In the genomic region with DNA sequence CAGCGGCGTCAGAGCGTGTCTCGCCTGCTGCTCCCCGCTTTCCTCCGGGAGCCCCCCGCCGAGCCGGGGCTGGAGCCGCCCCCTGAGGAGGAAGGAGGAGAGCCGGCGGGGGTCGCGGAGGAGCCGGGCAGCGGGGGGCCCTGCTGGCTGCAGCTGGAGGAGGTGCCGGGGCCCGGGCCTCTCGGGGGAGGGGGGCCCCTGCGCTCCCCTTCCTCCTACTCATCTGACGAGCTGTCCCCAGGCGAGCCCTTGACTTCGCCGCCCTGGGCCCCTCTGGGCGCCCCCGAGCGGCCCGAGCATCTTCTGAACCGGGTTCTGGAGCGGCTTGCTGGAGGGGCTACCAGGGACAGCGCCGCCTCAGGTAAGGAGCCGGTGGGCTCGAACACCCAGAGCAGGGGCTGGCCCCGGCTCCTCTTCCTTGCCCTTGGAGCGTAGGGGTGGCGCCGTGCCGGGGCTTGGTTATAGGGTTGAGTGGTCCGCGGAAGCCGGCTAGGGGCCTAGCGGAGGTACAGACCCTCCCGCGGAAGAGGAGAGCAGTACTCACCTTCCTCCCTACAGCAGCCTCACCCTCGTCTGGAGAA, we compare ENCODE assay signal across 9 cellular contexts. TPM values are rescaled to one million over a fixed set of nuclear protein-coding genes. Genes with fewer than 3 reads are reported as not detected.
DNase-seq lines count a peak whose midpoint lies in the region; ATAC-seq, FAIRE-seq and TF ChIP-seq lines count a peak whose summit lies in the region.
"Had no signal": no experiment of that assay in that cellular context is flagged by ENCODE, and none has a peak within 500 bp of the region (broad histone marks: within the 10 kb centered on the region; RNA-seq: fewer than 3 reads in every experiment).

No MANE protein-coding gene starts in this region.

- H3K9me3 ChIP-seq in mesodermal cell (ENCODE audit: control insufficient read depth, low read length) (no peaks in the 10 kb centered on the region), upper lobe of left lung (no peaks in the 10 kb centered on the region)

- peaks cover 10% of the 10 kb centered on the region for H3K4me1 Mint-ChIP-seq in activated naive CD4-positive, alpha-beta T cell treated with anti-CD3 and anti-CD28 coated beads for 36 hours (ENCODE audit: low read depth)
- H3K4me1 Mint-ChIP-seq in activated naive CD4-positive, alpha-beta T cell treated with anti-CD3 and anti-CD28 coated beads, Interleukin-2, amount 10 ng/mL, durations not matched to agents 7 days and 5 days: peaks cover 9% of the 10 kb centered on the region
- peaks cover 8% of the 10 kb centered on the region for H3K4me1 Mint-ChIP-seq in central memory CD8-positive, alpha-beta T cell

- peak overlapping the region; percentile 14 for H3K4me3 Mint-ChIP-seq in activated naive CD4-positive, alpha-beta T cell treated with anti-CD3 and anti-CD28 coated beads for 36 hours
- H3K4me3 Mint-ChIP-seq in activated naive CD4-positive, alpha-beta T cell treated with anti-CD3 and anti-CD28 coated beads, Interleukin-2, amount 10 ng/mL, durations not matched to agents 7 days and 5 days: no peak overlapping the region
- H3K4me3 Mint-ChIP-seq in central memory CD8-positive, alpha-beta T cell: peak overlapping the region; percentile 50

- no peaks in the 10 kb centered on the region for H3K27me3 ChIP-seq in upper lobe of left lung

- no peak for DNase-seq in activated naive CD4-positive, alpha-beta T cell treated with anti-CD3 and anti-CD28 coated beads for 36 hours
- no peak for DNase-seq in activated naive CD4-positive, alpha-beta T cell treated with anti-CD3 and anti-CD28 coated beads, Interleukin-2, amount 10 ng/mL, durations not matched to agents 7 days and 5 days
- DNase-seq in central memory CD8-positive, alpha-beta T cell (ENCODE audit: low spot score in 2 of 2): no peak
- DNase-seq in upper lobe of left lung (no peak), RCC 7860 (ENCODE audit: low spot score) (no peak)

- 34 to 37% methylated on average over 23 to 26 of the region's 46 CpGs for WGBS in mesodermal cell (ENCODE audit: insufficient coverage in 2 of 2), 2 experiments
- 30 to 67% methylated on average over 2 to 34 of the region's 46 CpGs for WGBS in upper lobe of left lung, 2 donors

- TF ChIP-seq EP300 in upper lobe of left lung (IDR thresholded peaks at IDR 0.05): no peak

- no peak overlapping the region for H3K27ac ChIP-seq in mesodermal cell (ENCODE audit: low read depth, low read length, severe bottlenecking)
- H3K27ac ChIP-seq in upper lobe of left lung: peak overlapping the region in 2 of 4 donors; percentile 2 to 5

- H3K4me1 ChIP-seq in mesodermal cell (ENCODE audit: control insufficient read depth, insufficient read depth, low read length, poor library complexity, severe bottlenecking): peaks cover 8% of the 10 kb centered on the region
- H3K4me1 ChIP-seq in upper lobe of left lung: peaks cover 14 to 21% (median 17%) of the 10 kb centered on the region in 4 donors

- CTCF ChIA-PET in activated naive CD4-positive, alpha-beta T cell treated with anti-CD3 and anti-CD28 coated beads for 36 hours (lab: Charles Lee): interaction anchor here (0.6 to 1.3 kb wide), 2 partner anchors 60 to 65 kb away, joined by 3 to 4 read pairs; no protein-coding TSS in a partner anchor
- CTCF ChIA-PET in activated naive CD4-positive, alpha-beta T cell treated with anti-CD3 and anti-CD28 coated beads, Interleukin-2, amount 10 ng/mL, durations not matched to agents 7 days and 5 days (lab: Charles Lee): interaction anchor here (1.0 to 2.4 kb wide), 4 partner anchors 10 to 65 kb away, joined by 3 to 7 read pairs (median 4); no protein-coding TSS in a partner anchor

- no peaks in the 10 kb centered on the region for H3K27me3 Mint-ChIP-seq in activated naive CD4-positive, alpha-beta T cell treated with anti-CD3 and anti-CD28 coated beads for 36 hours (ENCODE audit: low read depth)
- H3K27me3 Mint-ChIP-seq in activated naive CD4-positive, alpha-beta T cell treated with anti-CD3 and anti-CD28 coated beads, Interleukin-2, amount 10 ng/mL, durations not matched to agents 7 days and 5 days: peaks cover 8% of the 10 kb centered on the region
- H3K27me3 Mint-ChIP-seq in central memory CD8-positive, alpha-beta T cell: no peaks in the 10 kb centered on the region

- H3K27ac Mint-ChIP-seq in activated naive CD4-positive, alpha-beta T cell treated with anti-CD3 and anti-CD28 coated beads for 36 hours: no peak overlapping the region
- no peak overlapping the region for H3K27ac Mint-ChIP-seq in activated naive CD4-positive, alpha-beta T cell treated with anti-CD3 and anti-CD28 coated beads, Interleukin-2, amount 10 ng/mL, durations not matched to agents 7 days and 5 days
- H3K27ac Mint-ChIP-seq in central memory CD8-positive, alpha-beta T cell (ENCODE audit: low read depth): no peak overlapping the region
- H3K27ac Mint-ChIP-seq: activated T-helper 2 cell treated with anti-CD3 and anti-CD28 coated beads, Interferon-gamma antibody, Interleukin-2, Interleukin-4, amounts not matched to agents 10 μg/mL and 5 μg/mL and 100 μg/mL, durations not matched to agents 14 hours and 24 hours and 36 hours had no signal

- H3K9me3 Mint-ChIP-seq in activated naive CD4-positive, alpha-beta T cell treated with anti-CD3 and anti-CD28 coated beads for 36 hours: no peaks in the 10 kb centered on the region
- H3K9me3 Mint-ChIP-seq in activated naive CD4-positive, alpha-beta T cell treated with anti-CD3 and anti-CD28 coated beads, Interleukin-2, amount 10 ng/mL, durations not matched to agents 7 days and 5 days: no peaks in the 10 kb centered on the region
- H3K9me3 Mint-ChIP-seq in central memory CD8-positive, alpha-beta T cell: no peaks in the 10 kb centered on the region
- H3K9me3 Mint-ChIP-seq: activated T-helper 2 cell treated with anti-CD3 and anti-CD28 coated beads, Interferon-gamma antibody, Interleukin-2, Interleukin-4, amounts not matched to agents 10 μg/mL and 5 μg/mL and 100 μg/mL, durations not matched to agents 14 hours and 24 hours and 36 hours had no signal

- peaks cover 57% of the 10 kb centered on the region for H3K36me3 ChIP-seq in mesodermal cell (ENCODE audit: control insufficient read depth, insufficient read depth, low read length)
- H3K36me3 ChIP-seq in upper lobe of left lung: peaks cover 0 to 26% (median 3%) of the 10 kb centered on the region in 4 donors

- ATAC-seq in central memory CD8-positive, alpha-beta T cell (replicated peaks; ENCODE audit: extremely low read depth, poor library complexity, severe bottlenecking): no peak
- no peak for ATAC-seq in upper lobe of left lung (ENCODE audit: low FRiP score in 2 of 2)
- ATAC-seq in GM21737 (IDR thresholded peaks at IDR 0.05; ENCODE audit: unreplicated experiment): no peak
- ATAC-seq in HG03520 (IDR thresholded peaks at IDR 0.05; ENCODE audit: unreplicated experiment): no peak

- TF ChIP-seq CTCF in upper lobe of left lung (IDR thresholded peaks at IDR 0.05): no peak

- FAIRE-seq in RCC 7860 (lab: Jason Lieb, UNC): no peak

- intact Hi-C loops in activated naive CD4-positive, alpha-beta T cell treated with anti-CD3 and anti-CD28 coated beads for 36 hours (cut with micrococcal nuclease): no loop called here

- peaks cover 10% of the 10 kb centered on the region for H3K36me3 Mint-ChIP-seq in activated naive CD4-positive, alpha-beta T cell treated with anti-CD3 and anti-CD28 coated beads for 36 hours (ENCODE audit: low read depth)
- H3K36me3 Mint-ChIP-seq in activated naive CD4-positive, alpha-beta T cell treated with anti-CD3 and anti-CD28 coated beads, Interleukin-2, amount 10 ng/mL, durations not matched to agents 7 days and 5 days: peaks cover 17% of the 10 kb centered on the region
- H3K36me3 Mint-ChIP-seq in central memory CD8-positive, alpha-beta T cell (ENCODE audit: insufficient read depth): peaks cover 4% of the 10 kb centered on the region

- H3K4me3 ChIP-seq in mesodermal cell (ENCODE audit: extremely low read depth, insufficient read depth, low read length, poor library complexity, severe bottlenecking) (peak overlapping the region; percentile 41), upper lobe of left lung (peak overlapping the region in 3 of 4 donors; percentile 36 to 58 (median 54))

- no peak for TF ChIP-seq POLR2A in upper lobe of left lung (IDR thresholded peaks at IDR 0.05)

RNA-seq across cellular contexts. Expression of a gene that starts 0.8 kb away (rescaled TPM):
- total RNA-seq in activated naive CD4-positive, alpha-beta T cell treated with anti-CD3 and anti-CD28 coated beads for 36 hours: 1 to 10 TPM; 3.1 to 4.0 TPM
- 13.5 TPM for polyA plus RNA-seq in mesodermal cell (2013, experiment 1 of 2)
- 10.0 TPM for polyA plus RNA-seq in mesodermal cell (2013, experiment 2 of 2)
- 10 to 100 TPM in 4 of 6 donors, 1 to 10 TPM in 2; 7.6 to 44.0 (median 13.5) TPM for total RNA-seq in upper lobe of left lung

RNA-seq across cellular contexts. Expression of a gene that starts 37.8 kb away (rescaled TPM):
- total RNA-seq in activated naive CD4-positive, alpha-beta T cell treated with anti-CD3 and anti-CD28 coated beads for 36 hours: 100 to 1,000 TPM; 104 TPM
- 75.2 TPM for polyA plus RNA-seq in mesodermal cell (2013, experiment 1 of 2)
- polyA plus RNA-seq in mesodermal cell (2013, experiment 2 of 2): 72.6 TPM
- total RNA-seq in upper lobe of left lung: 100 to 1,000 TPM in 2 of 6 donors, 10 to 100 TPM in 4; 52.2 to 141 (median 75.0) TPM

RNA-seq across cellular contexts. Expression of a gene that starts 41.0 kb away (rescaled TPM):
- total RNA-seq in activated naive CD4-positive, alpha-beta T cell treated with anti-CD3 and anti-CD28 coated beads for 36 hours: 10 to 100 TPM; 12.3 to 13.0 TPM
- 18.8 TPM for polyA plus RNA-seq in mesodermal cell (2013, experiment 1 of 2)
- 20.0 TPM for polyA plus RNA-seq in mesodermal cell (2013, experiment 2 of 2)
- 10 to 100 TPM; 19.9 to 39.8 (median 26.2) TPM for total RNA-seq in upper lobe of left lung

RNA-seq across cellular contexts. Expression of a gene that starts 56.3 kb away (rescaled TPM):
- 10 to 100 TPM; 72.1 to 72.2 TPM for total RNA-seq in activated naive CD4-positive, alpha-beta T cell treated with anti-CD3 and anti-CD28 coated beads for 36 hours
- 81.0 TPM for polyA plus RNA-seq in mesodermal cell (2013, experiment 1 of 2)
- polyA plus RNA-seq in mesodermal cell (2013, experiment 2 of 2): 79.8 TPM
- total RNA-seq in upper lobe of left lung: 100 to 1,000 TPM in 3 of 6 donors, 10 to 100 TPM in 3; 57.6 to 240 (median 97.0) TPM
